Comparison of ENCODE assay signal across 1 cellular context in the genomic region with DNA sequence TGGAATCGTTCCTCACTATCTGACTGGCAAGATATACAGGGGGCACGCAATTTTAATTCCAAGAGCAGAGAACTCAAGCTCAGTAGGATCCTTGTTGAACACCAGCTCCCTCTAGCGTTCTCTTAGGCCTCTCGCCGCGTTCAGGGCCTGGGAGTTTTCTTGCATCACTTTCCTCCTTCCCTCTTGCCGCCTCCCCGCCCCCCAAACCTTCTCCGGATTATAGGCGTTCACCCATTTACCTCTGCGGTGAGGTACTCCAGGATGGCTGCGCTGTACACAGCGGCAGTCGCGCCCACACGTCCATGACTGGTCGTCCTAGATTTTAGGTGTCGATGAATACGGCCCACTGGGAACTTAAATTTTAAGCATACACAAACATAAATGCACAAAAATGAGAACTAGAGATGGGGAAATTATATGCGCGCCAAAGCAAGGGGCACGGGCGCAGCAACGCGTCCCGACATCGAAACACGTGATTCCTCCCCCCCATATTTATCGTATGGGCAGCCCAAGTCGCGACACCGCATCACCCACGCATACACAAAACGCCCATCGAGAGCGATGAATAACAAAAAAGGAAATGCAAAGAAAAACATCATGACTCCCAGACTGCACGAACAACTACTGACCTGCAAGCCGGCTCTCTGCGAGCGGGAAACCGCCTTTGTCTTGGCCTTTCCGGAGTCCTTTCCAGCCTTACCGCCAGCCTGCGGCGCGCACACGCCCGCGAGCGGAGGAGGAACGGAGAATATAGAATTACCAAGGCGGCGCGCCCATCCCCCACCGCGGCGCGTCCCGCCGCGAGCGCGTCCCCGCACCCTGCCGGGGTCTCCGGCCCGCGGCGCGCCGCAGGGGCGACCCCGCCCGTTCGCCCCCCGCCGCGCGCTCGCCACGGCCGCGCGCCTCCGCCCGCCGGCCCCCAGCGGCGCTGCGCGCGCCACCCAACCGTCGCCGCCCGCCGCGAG.
TF ChIP-seq lines count a peak whose summit lies in the region.

No MANE protein-coding gene starts in this region.

TF ChIP-seq in K562, 482 proteins besides CTCF, POLR2A, EP300 and RAD21 (continued from another document and continues in another):
- TF ChIP-seq, protein P1, sequence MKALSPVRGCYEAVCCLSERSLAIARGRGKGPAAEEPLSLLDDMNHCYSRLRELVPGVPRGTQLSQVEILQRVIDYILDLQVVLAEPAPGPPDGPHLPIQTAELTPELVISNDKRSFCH (CRISPR knock-in tag; IDR thresholded peaks at IDR 0.05) = no peak
- TF ChIP-seq, protein P1 (tag; IDR thresholded peaks at IDR 0.05) = 0 out of 2 replicates have a peak, but pooled peaks have one; percentile 46
- TF ChIP-seq ETV5 (CRISPR knock-in tag; IDR thresholded peaks at IDR 0.05; ENCODE audit: low read depth) = peak; percentile 63; the same call in 1 of the 2 replicates
- TF ChIP-seq CREB3 (tag; conservative IDR thresholded peaks at IDR 0.05; ENCODE audit: low read depth) = no peak
- no peak for TF ChIP-seq DNMT1 (IDR thresholded peaks at IDR 0.05)
- TF ChIP-seq PHB (CRISPR knock-in tag; IDR thresholded peaks at IDR 0.05) = no peak
- TF ChIP-seq NCOA4 (IDR thresholded peaks at IDR 0.05; ENCODE audit: partially characterized antibody) = no peak
- TF ChIP-seq L3MBTL2 (IDR thresholded peaks at IDR 0.05) = peak; percentile 49
- no peak for TF ChIP-seq NUFIP1 (IDR thresholded peaks at IDR 0.05; ENCODE audit: partially characterized antibody)
- no peak for TF ChIP-seq BMI1 (IDR thresholded peaks at IDR 0.05; ENCODE audit: low read length)
- TF ChIP-seq U2AF2 (optimal IDR thresholded peaks at IDR 0.05; ENCODE audit: low read depth, low read length) = no peak
- TF ChIP-seq JUN (IDR thresholded peaks at IDR 0.05; ENCODE audit: borderline replicate concordance, low read depth, low read length) = 0 out of 2 replicates have a peak, but pooled peaks have one; percentile 54
- TF ChIP-seq JUN (CRISPR knock-in tag; IDR thresholded peaks at IDR 0.05; ENCODE audit: borderline replicate concordance) = no peak
- no peak for TF ChIP-seq GTF2B (IDR thresholded peaks at IDR 0.05; ENCODE audit: extremely low read depth, insufficient read length)
- TF ChIP-seq, protein P2, sequence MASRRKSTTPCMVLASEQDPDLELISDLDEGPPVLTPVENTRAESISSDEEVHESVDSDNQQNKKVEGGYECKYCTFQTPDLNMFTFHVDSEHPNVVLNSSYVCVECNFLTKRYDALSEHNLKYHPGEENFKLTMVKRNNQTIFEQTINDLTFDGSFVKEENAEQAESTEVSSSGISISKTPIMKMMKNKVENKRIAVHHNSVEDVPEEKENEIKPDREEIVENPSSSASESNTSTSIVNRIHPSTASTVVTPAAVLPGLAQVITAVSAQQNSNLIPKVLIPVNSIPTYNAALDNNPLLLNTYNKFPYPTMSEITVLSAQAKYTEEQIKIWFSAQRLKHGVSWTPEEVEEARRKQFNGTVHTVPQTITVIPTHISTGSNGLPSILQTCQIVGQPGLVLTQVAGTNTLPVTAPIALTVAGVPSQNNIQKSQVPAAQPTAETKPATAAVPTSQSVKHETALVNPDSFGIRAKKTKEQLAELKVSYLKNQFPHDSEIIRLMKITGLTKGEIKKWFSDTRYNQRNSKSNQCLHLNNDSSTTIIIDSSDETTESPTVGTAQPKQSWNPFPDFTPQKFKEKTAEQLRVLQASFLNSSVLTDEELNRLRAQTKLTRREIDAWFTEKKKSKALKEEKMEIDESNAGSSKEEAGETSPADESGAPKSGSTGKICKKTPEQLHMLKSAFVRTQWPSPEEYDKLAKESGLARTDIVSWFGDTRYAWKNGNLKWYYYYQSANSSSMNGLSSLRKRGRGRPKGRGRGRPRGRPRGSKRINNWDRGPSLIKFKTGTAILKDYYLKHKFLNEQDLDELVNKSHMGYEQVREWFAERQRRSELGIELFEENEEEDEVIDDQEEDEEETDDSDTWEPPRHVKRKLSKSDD (conservative IDR thresholded peaks at IDR 0.05; ENCODE audit: low read length) = no peak; the same call in 1 of the 2 replicates
- 0 out of 2 replicates have a peak, but pooled peaks have one; percentile 20 for TF ChIP-seq ZNF12 (CRISPR knock-in tag; IDR thresholded peaks at IDR 0.05)
- TF ChIP-seq ATF7 (IDR thresholded peaks at IDR 0.05) = peak; percentile 80
- TF ChIP-seq POU5F1 (IDR thresholded peaks at IDR 0.05; ENCODE audit: borderline replicate concordance, low read depth, low read length, partially characterized antibody) = no peak
- no peak for TF ChIP-seq ZNF212 (CRISPR knock-in tag; IDR thresholded peaks at IDR 0.05)
- peak; percentile 89 for TF ChIP-seq NFRKB (IDR thresholded peaks at IDR 0.05; ENCODE audit: low read depth)
- TF ChIP-seq, protein P3, sequence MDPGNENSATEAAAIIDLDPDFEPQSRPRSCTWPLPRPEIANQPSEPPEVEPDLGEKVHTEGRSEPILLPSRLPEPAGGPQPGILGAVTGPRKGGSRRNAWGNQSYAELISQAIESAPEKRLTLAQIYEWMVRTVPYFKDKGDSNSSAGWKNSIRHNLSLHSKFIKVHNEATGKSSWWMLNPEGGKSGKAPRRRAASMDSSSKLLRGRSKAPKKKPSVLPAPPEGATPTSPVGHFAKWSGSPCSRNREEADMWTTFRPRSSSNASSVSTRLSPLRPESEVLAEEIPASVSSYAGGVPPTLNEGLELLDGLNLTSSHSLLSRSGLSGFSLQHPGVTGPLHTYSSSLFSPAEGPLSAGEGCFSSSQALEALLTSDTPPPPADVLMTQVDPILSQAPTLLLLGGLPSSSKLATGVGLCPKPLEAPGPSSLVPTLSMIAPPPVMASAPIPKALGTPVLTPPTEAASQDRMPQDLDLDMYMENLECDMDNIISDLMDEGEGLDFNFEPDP (CRISPR knock-in tag; IDR thresholded peaks at IDR 0.05) = no peak
- peak; percentile 40; the same call in 1 of the 2 replicates for TF ChIP-seq PTBP1 (IDR thresholded peaks at IDR 0.05; ENCODE audit: low read depth, low read length)
- TF ChIP-seq CBFA2T3 (IDR thresholded peaks at IDR 0.05) = no peak
- no peak for TF ChIP-seq CHD4 (IDR thresholded peaks at IDR 0.05; ENCODE audit: insufficient read depth, insufficient replicate concordance, low read depth, low read length, poor library complexity, severe bottlenecking)
- no peak for TF ChIP-seq IRF2 (CRISPR knock-in tag; IDR thresholded peaks at IDR 0.05)
- no peak for TF ChIP-seq KLF16 (IDR thresholded peaks at IDR 0.05)
- TF ChIP-seq, protein P4, sequence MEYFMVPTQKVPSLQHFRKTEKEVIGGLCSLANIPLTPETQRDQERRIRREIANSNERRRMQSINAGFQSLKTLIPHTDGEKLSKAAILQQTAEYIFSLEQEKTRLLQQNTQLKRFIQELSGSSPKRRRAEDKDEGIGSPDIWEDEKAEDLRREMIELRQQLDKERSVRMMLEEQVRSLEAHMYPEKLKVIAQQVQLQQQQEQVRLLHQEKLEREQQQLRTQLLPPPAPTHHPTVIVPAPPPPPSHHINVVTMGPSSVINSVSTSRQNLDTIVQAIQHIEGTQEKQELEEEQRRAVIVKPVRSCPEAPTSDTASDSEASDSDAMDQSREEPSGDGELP (CRISPR knock-in tag; IDR thresholded peaks at IDR 0.05; ENCODE audit: borderline replicate concordance) = peak; percentile 80; the same call in 1 of the 2 replicates
- no peak for TF ChIP-seq ZNF184 (CRISPR knock-in tag; IDR thresholded peaks at IDR 0.05)
- TF ChIP-seq ZNF444 (CRISPR knock-in tag; IDR thresholded peaks at IDR 0.05) = no peak
- TF ChIP-seq ZNF174 (CRISPR knock-in tag; IDR thresholded peaks at IDR 0.05) = no peak
- TF ChIP-seq IRF1 (CRISPR knock-in tag; IDR thresholded peaks at IDR 0.05; ENCODE audit: borderline replicate concordance) = no peak
- TF ChIP-seq ZNF263 (CRISPR knock-in tag; IDR thresholded peaks at IDR 0.05; ENCODE audit: borderline replicate concordance) = peak; percentile 39; the same call in 1 of the 2 replicates
- TF ChIP-seq, protein P5, sequence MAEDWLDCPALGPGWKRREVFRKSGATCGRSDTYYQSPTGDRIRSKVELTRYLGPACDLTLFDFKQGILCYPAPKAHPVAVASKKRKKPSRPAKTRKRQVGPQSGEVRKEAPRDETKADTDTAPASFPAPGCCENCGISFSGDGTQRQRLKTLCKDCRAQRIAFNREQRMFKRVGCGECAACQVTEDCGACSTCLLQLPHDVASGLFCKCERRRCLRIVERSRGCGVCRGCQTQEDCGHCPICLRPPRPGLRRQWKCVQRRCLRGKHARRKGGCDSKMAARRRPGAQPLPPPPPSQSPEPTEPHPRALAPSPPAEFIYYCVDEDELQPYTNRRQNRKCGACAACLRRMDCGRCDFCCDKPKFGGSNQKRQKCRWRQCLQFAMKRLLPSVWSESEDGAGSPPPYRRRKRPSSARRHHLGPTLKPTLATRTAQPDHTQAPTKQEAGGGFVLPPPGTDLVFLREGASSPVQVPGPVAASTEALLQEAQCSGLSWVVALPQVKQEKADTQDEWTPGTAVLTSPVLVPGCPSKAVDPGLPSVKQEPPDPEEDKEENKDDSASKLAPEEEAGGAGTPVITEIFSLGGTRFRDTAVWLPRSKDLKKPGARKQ (CRISPR knock-in tag; IDR thresholded peaks at IDR 0.05) = no peak
- TF ChIP-seq, protein P6, sequence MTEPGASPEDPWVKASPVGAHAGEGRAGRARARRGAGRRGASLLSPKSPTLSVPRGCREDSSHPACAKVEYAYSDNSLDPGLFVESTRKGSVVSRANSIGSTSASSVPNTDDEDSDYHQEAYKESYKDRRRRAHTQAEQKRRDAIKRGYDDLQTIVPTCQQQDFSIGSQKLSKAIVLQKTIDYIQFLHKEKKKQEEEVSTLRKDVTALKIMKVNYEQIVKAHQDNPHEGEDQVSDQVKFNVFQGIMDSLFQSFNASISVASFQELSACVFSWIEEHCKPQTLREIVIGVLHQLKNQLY (CRISPR knock-in tag; conservative IDR thresholded peaks at IDR 0.05) = no peak
- TF ChIP-seq GABPA (tag; conservative IDR thresholded peaks at IDR 0.05; ENCODE audit: low read depth) = peak; percentile 43; the same call in 1 of the 2 replicates
- TF ChIP-seq ZNF57 (CRISPR knock-in tag; IDR thresholded peaks at IDR 0.05) = no peak
- TF ChIP-seq ARID3B (CRISPR knock-in tag; IDR thresholded peaks at IDR 0.05; ENCODE audit: borderline replicate concordance) = no peak
- TF ChIP-seq MEF2D (tag; conservative IDR thresholded peaks at IDR 0.05; ENCODE audit: low read depth) = no peak
- no peak for TF ChIP-seq ZNF79 (CRISPR knock-in tag; IDR thresholded peaks at IDR 0.05; ENCODE audit: low read depth)
- TF ChIP-seq PRMT5 (CRISPR knock-in tag; IDR thresholded peaks at IDR 0.05) = no peak
- TF ChIP-seq ATF1 (CRISPR knock-in tag; IDR thresholded peaks at IDR 0.05) = no peak
- peak; percentile 33; the same call in 1 of the 2 replicates for TF ChIP-seq ATF1 (tag; IDR thresholded peaks at IDR 0.05)
- peak; percentile 50 for TF ChIP-seq ZFX (CRISPR knock-in tag; IDR thresholded peaks at IDR 0.05)
- no peak for TF ChIP-seq PPARD (CRISPR knock-in tag; IDR thresholded peaks at IDR 0.05)
- 0 out of 2 replicates have a peak, but pooled peaks have one; percentile 21 for TF ChIP-seq NCOA1 (IDR thresholded peaks at IDR 0.05; ENCODE audit: low read depth)
- TF ChIP-seq POLR3A (IDR thresholded peaks at IDR 0.05; ENCODE audit: borderline replicate concordance, extremely low read depth, insufficient read depth, insufficient read length) = no peak
- no peak for TF ChIP-seq PCBP1 (IDR thresholded peaks at IDR 0.05; ENCODE audit: low read depth, low read length, poor library complexity, severe bottlenecking)
- TF ChIP-seq MTA1 (IDR thresholded peaks at IDR 0.05; ENCODE audit: borderline replicate concordance) = peak; percentile 41; the same call in 1 of the 2 replicates
- TF ChIP-seq, protein P7, sequence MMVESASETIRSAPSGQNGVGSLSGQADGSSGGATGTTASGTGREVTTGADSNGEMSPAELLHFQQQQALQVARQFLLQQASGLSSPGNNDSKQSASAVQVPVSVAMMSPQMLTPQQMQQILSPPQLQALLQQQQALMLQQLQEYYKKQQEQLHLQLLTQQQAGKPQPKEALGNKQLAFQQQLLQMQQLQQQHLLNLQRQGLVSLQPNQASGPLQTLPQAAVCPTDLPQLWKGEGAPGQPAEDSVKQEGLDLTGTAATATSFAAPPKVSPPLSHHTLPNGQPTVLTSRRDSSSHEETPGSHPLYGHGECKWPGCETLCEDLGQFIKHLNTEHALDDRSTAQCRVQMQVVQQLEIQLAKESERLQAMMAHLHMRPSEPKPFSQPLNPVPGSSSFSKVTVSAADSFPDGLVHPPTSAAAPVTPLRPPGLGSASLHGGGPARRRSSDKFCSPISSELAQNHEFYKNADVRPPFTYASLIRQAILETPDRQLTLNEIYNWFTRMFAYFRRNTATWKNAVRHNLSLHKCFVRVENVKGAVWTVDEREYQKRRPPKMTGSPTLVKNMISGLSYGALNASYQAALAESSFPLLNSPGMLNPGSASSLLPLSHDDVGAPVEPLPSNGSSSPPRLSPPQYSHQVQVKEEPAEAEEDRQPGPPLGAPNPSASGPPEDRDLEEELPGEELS (CRISPR knock-in tag; IDR thresholded peaks at IDR 0.05; ENCODE audit: borderline replicate concordance) = no peak
